ENCODE assay signal across 13 cellular contexts in the genomic region with DNA sequence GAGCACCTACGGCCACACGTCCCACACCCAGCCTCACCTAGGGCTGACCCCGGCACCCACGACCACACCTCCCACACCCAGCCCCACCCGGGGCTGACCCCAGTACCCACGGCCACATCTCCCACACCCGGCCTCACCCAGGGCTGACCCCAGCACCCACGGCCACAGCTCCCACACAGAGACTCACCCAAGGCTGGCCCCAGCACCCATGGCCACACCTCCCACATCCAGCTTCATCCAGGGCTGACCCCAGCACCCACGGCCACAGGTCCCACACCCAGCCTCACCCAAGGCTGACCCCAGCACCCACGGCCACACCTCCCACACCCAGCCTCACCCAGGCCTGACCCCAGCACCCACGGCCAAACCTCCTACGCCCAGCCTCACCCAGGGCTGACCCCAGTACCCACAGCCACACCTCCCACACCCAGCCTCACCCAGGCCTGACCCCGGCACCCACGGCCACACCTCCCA. TPM values are rescaled to one million over a fixed set of nuclear protein-coding genes. Genes with fewer than 3 reads are reported as not detected.
DNase-seq lines count a peak whose midpoint lies in the region; ATAC-seq, FAIRE-seq and TF ChIP-seq lines count a peak whose summit lies in the region.
"Had no signal": no experiment of that assay in that cellular context is flagged by ENCODE, and none has a peak within 500 bp of the region (broad histone marks: within the 10 kb centered on the region; RNA-seq: fewer than 3 reads in every experiment).

No MANE protein-coding gene starts in this region.

- no peak overlapping the region for H3K4me3 Mint-ChIP-seq in stimulated activated naive CD8-positive, alpha-beta T cell treated with anti-CD3 and anti-CD28 coated beads, Interleukin-15, amount 100 ng/mL, for 72 hours
- no peak overlapping the region for H3K4me3 Mint-ChIP-seq in type B pancreatic cell
- H3K4me3 Mint-ChIP-seq: IgD-negative memory B cell had no signal

- 74 to 81% methylated on average over 7 to 9 of the region's 14 CpGs for WGBS in esophagus squamous epithelium, 2 donors
- WGBS in pancreas, 2 donors = 85 to 89% methylated on average over 14 of the region's 14 CpGs

- H3K9me3 ChIP-seq in esophagus squamous epithelium = no peaks in the 10 kb centered on the region
- no peaks in the 10 kb centered on the region for H3K9me3 ChIP-seq in pancreas
- H3K9me3 ChIP-seq: HAP-1 had no signal

- H3K27ac Mint-ChIP-seq in stimulated activated naive CD8-positive, alpha-beta T cell treated with anti-CD3 and anti-CD28 coated beads, Interleukin-15, amount 100 ng/mL, for 72 hours = peak overlapping the region in 1 of 2 donors; percentile 95
- H3K27ac Mint-ChIP-seq in type B pancreatic cell = no peak overlapping the region
- H3K27ac Mint-ChIP-seq: IgD-negative memory B cell had no signal

- TF ChIP-seq CTCF in esophagus squamous epithelium (IDR thresholded peaks at IDR 0.05) = no peak
- no peak for TF ChIP-seq CTCF in omental fat pad (IDR thresholded peaks at IDR 0.05)
- TF ChIP-seq CTCF in pancreas (IDR thresholded peaks at IDR 0.05) = no peak
- no peak for TF ChIP-seq CTCF in type B pancreatic cell (conservative IDR thresholded peaks at IDR 0.05)

- intact Hi-C loops in esophagus squamous epithelium (cut with DNase I) = no loop called here
- intact Hi-C loops in pancreas (cut with DNase I) = no loop called here

- H3K9me3 Mint-ChIP-seq in stimulated activated naive CD8-positive, alpha-beta T cell treated with anti-CD3 and anti-CD28 coated beads, Interleukin-15, amount 100 ng/mL, for 72 hours = no peaks in the 10 kb centered on the region
- no peaks in the 10 kb centered on the region for H3K9me3 Mint-ChIP-seq in type B pancreatic cell
- H3K9me3 Mint-ChIP-seq: IgD-negative memory B cell had no signal

- no peak for DNase-seq in stimulated activated naive CD8-positive, alpha-beta T cell treated with anti-CD3 and anti-CD28 coated beads, Interleukin-15, amount 100 ng/mL, for 72 hours
- no peak for DNase-seq in stimulated activated naive CD8-positive, alpha-beta T cell treated with anti-CD3 and anti-CD28 coated beads, Interleukin-15, Interleukin-2, amounts not matched to agents 100 U/mL and 50 U/mL, for 24 hours
- DNase-seq in esophagus squamous epithelium (lab: John Stamatoyannopoulos, UW) (no peak), omental fat pad (ENCODE audit: low spot score) (no peak), pancreas (no peak), type B pancreatic cell (ENCODE audit: extremely low spot score, unreplicated experiment) (no peak)
- DNase-seq in activated naive CD4-positive, alpha-beta T cell treated with anti-CD3 and anti-CD28 coated beads, Interleukin-2, amount 50 U/mL, for 16 hours = no peak
- DNase-seq: DMS153, NCI-H146 had no signal

- H3K4me1 ChIP-seq in esophagus squamous epithelium (peaks cover 7 to 90% (median 9%) of the 10 kb centered on the region in 3 donors), pancreas (peaks cover 0 to 3% (median 0%) of the 10 kb centered on the region in 3 donors)

- H3K27ac ChIP-seq in esophagus squamous epithelium (peak overlapping the region; percentile 6 to 74 (median 64)), pancreas (no peak overlapping the region)

- FAIRE-seq in pancreas (lab: Jason Lieb, UNC) = no peak

- H3K4me1 Mint-ChIP-seq in stimulated activated naive CD8-positive, alpha-beta T cell treated with anti-CD3 and anti-CD28 coated beads, Interleukin-15, amount 100 ng/mL, for 72 hours = no peaks in the 10 kb centered on the region
- peaks cover 72% of the 10 kb centered on the region for H3K4me1 Mint-ChIP-seq in type B pancreatic cell (ENCODE audit: unreplicated experiment)

- H3K36me3 Mint-ChIP-seq in type B pancreatic cell = peaks cover 6% of the 10 kb centered on the region
- H3K36me3 Mint-ChIP-seq: IgD-negative memory B cell had no signal

- no peaks in the 10 kb centered on the region for H3K36me3 ChIP-seq in esophagus squamous epithelium
- H3K36me3 ChIP-seq in pancreas = no peaks in the 10 kb centered on the region
- H3K36me3 ChIP-seq: HAP-1 had no signal

- H3K27me3 ChIP-seq in esophagus squamous epithelium (no peaks in the 10 kb centered on the region), pancreas (no peaks in the 10 kb centered on the region)

- peak; percentile 63 for ATAC-seq in stimulated activated naive CD8-positive, alpha-beta T cell treated with anti-CD3 and anti-CD28 coated beads, Interleukin-15, amount 100 ng/mL, for 72 hours
- ATAC-seq in stimulated activated naive CD8-positive, alpha-beta T cell treated with anti-CD3 and anti-CD28 coated beads, Interleukin-15, Interleukin-2, amounts not matched to agents 100 U/mL and 50 U/mL, for 24 hours = no peak
- ATAC-seq in omental fat pad (ENCODE audit: low FRiP score) (peak; percentile 23), pancreas (no peak), GM18505 (IDR thresholded peaks at IDR 0.05; ENCODE audit: unreplicated experiment) (no peak)

- H3K4me3 ChIP-seq in esophagus squamous epithelium (no peak overlapping the region), pancreas (no peak overlapping the region)
- H3K4me3 ChIP-seq: HAP-1 had no signal

- no peaks in the 10 kb centered on the region for H3K27me3 Mint-ChIP-seq in stimulated activated naive CD8-positive, alpha-beta T cell treated with anti-CD3 and anti-CD28 coated beads, Interleukin-15, amount 100 ng/mL, for 72 hours
- H3K27me3 Mint-ChIP-seq in type B pancreatic cell = no peaks in the 10 kb centered on the region

- TF ChIP-seq POLR2A in esophagus squamous epithelium (IDR thresholded peaks at IDR 0.05) = no peak
- no peak for TF ChIP-seq POLR2A in GM18505 (IDR thresholded peaks at IDR 0.05; ENCODE audit: borderline replicate concordance, extremely low read depth, insufficient read depth, insufficient read length)

RNA-seq across cellular contexts. Expression of a gene that starts 36.7 kb away (rescaled TPM):
- 10 to 100 TPM in 1 of 4 donors, 1 to 10 TPM in 3; 2.5 to 11.6 (median 4.7) TPM for total RNA-seq in esophagus squamous epithelium
- 1 to 10 TPM; 4.7 to 9.7 (median 6.7) TPM for total RNA-seq in omental fat pad
- total RNA-seq in pancreas = 1 to 10 TPM; 5.1 to 9.0 (median 5.5) TPM
- 10 to 100 TPM; 15.5 to 19.4 TPM for polyA plus RNA-seq in pancreas
- total RNA-seq in type B pancreatic cell (ENCODE audit: low replicate concordance) = 26.0 and 47.0 TPM in 2 replicates
- total RNA-seq: HT-29 had no signal

Comparison
In these comparisons a context has a peak if more than half of its experiments do, and no peak if none do; other contexts are left out.
1. ATAC-seq: peak in stimulated activated naive CD8-positive, alpha-beta T cell treated with anti-CD3 and anti-CD28 coated beads, Interleukin-15, amount 100 ng/mL, for 72 hours (single experiment) and omental fat pad (single experiment); none in stimulated activated naive CD8-positive, alpha-beta T cell treated with anti-CD3 and anti-CD28 coated beads, Interleukin-15, Interleukin-2, amounts not matched to agents 100 U/mL and 50 U/mL, for 24 hours (single experiment), pancreas (0 of 4) and GM18505 (single experiment).
2. H3K27ac ChIP-seq: peak in esophagus squamous epithelium (4 of 4); none in pancreas (0 of 4).